In genomic region chr1:16921391-16922185, GRCh38 we compare ENCODE assay signal across 8 cellular contexts. TPM values are rescaled to one million over a fixed set of nuclear protein-coding genes. Genes with fewer than 3 reads are reported as not detected.
DNase-seq lines count a peak whose midpoint lies in the region; ATAC-seq and TF ChIP-seq lines count a peak whose summit lies in the region.

A gene with protein sequence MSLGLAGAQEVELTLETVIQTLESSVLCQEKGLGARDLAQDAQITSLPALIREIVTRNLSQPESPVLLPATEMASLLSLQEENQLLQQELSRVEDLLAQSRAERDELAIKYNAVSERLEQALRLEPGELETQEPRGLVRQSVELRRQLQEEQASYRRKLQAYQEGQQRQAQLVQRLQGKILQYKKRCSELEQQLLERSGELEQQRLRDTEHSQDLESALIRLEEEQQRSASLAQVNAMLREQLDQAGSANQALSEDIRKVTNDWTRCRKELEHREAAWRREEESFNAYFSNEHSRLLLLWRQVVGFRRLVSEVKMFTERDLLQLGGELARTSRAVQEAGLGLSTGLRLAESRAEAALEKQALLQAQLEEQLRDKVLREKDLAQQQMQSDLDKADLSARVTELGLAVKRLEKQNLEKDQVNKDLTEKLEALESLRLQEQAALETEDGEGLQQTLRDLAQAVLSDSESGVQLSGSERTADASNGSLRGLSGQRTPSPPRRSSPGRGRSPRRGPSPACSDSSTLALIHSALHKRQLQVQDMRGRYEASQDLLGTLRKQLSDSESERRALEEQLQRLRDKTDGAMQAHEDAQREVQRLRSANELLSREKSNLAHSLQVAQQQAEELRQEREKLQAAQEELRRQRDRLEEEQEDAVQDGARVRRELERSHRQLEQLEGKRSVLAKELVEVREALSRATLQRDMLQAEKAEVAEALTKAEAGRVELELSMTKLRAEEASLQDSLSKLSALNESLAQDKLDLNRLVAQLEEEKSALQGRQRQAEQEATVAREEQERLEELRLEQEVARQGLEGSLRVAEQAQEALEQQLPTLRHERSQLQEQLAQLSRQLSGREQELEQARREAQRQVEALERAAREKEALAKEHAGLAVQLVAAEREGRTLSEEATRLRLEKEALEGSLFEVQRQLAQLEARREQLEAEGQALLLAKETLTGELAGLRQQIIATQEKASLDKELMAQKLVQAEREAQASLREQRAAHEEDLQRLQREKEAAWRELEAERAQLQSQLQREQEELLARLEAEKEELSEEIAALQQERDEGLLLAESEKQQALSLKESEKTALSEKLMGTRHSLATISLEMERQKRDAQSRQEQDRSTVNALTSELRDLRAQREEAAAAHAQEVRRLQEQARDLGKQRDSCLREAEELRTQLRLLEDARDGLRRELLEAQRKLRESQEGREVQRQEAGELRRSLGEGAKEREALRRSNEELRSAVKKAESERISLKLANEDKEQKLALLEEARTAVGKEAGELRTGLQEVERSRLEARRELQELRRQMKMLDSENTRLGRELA (N-terminal part only) (plus strand): TSS chr1:16921931. CDS start chr1:16922019, 88 bp downstream.

- CTCF ChIA-PET in activated B cell treated with CpG ODN at 0.5 μM for 24 hours (lab: Charles Lee): no interaction called here
- CTCF ChIA-PET in naive thymus-derived CD4-positive, alpha-beta T cell (lab: Charles Lee): interaction anchor here (1.0 kb wide), 1 partner anchor 39 kb away, joined by 5 read pairs; no protein-coding TSS in a partner anchor

- ATAC-seq in activated B cell treated with CpG ODN at 0.5 μM for 24 hours (ENCODE audit: low read depth) (peak; percentile 42), GM21825 (IDR thresholded peaks at IDR 0.05; ENCODE audit: unreplicated experiment) (no peak), GM18498 (IDR thresholded peaks at IDR 0.05; ENCODE audit: unreplicated experiment) (no peak), GM21515 (IDR thresholded peaks at IDR 0.05; ENCODE audit: unreplicated experiment) (no peak)
- ATAC-seq in naive thymus-derived CD4-positive, alpha-beta T cell: peak; percentile 74

- no peak within 1 kb of the TSS for H3K27ac ChIP-seq in esophagus (ENCODE audit: low read depth in 2 of 2, low read length in 1 of 2)
- peak within 1 kb of the TSS; percentile 15 for H3K27ac ChIP-seq in naive thymus-derived CD4-positive, alpha-beta T cell (ENCODE audit: low read depth, low read length)

- no peak for TF ChIP-seq CTCF in activated B cell treated with CpG ODN at 0.5 μM for 24 hours (IDR thresholded peaks at IDR 0.05)

- no peaks in the 10 kb centered on the region for H3K27me3 ChIP-seq in esophagus (ENCODE audit: control insufficient read depth in 1 of 2, insufficient read depth in 2 of 2, low read length in 2 of 2)
- no peaks in the 10 kb centered on the region for H3K27me3 ChIP-seq in naive thymus-derived CD4-positive, alpha-beta T cell (ENCODE audit: control insufficient read depth in 2 of 2, insufficient read depth in 2 of 2, low read length in 2 of 2)

- no peak within 1 kb of the TSS for H3K27ac Mint-ChIP-seq in activated B cell treated with CpG ODN at 0.5 μM for 24 hours
- H3K27ac Mint-ChIP-seq in naive thymus-derived CD4-positive, alpha-beta T cell: peak within 1 kb of the TSS in 5 of 9 donors; percentile 25 to 74 (median 46)

- no peaks in the 10 kb centered on the region for H3K36me3 Mint-ChIP-seq in activated B cell treated with CpG ODN at 0.5 μM for 24 hours (ENCODE audit: low read depth)
- H3K36me3 Mint-ChIP-seq in naive thymus-derived CD4-positive, alpha-beta T cell: no peaks in the 10 kb centered on the region

- no peak within 1 kb of the TSS for H3K4me3 ChIP-seq in esophagus (ENCODE audit: low read depth in 1 of 2, low read length in 2 of 2)
- peak within 1 kb of the TSS; percentile 32 for H3K4me3 ChIP-seq in naive thymus-derived CD4-positive, alpha-beta T cell (ENCODE audit: low read length)

- H3K36me3 ChIP-seq in esophagus (ENCODE audit: control insufficient read depth in 2 of 2, insufficient read depth in 2 of 2, low read length in 1 of 2): no peaks in the 10 kb centered on the region
- no peaks in the 10 kb centered on the region for H3K36me3 ChIP-seq in naive thymus-derived CD4-positive, alpha-beta T cell (ENCODE audit: control insufficient read depth in 2 of 3, insufficient read depth in 3 of 3, low read length in 3 of 3)

- H3K4me3 Mint-ChIP-seq in activated B cell treated with CpG ODN at 0.5 μM for 24 hours: peak within 1 kb of the TSS; percentile 46
- peak within 1 kb of the TSS; percentile 47 to 79 (median 70) for H3K4me3 Mint-ChIP-seq in naive thymus-derived CD4-positive, alpha-beta T cell

- intact Hi-C loops in activated B cell treated with CpG ODN at 0.5 μM for 24 hours (cut with micrococcal nuclease): no loop called here
- intact Hi-C loops in naive thymus-derived CD4-positive, alpha-beta T cell (cut with micrococcal nuclease): no loop called here

- H3K9me3 Mint-ChIP-seq in activated B cell treated with CpG ODN at 0.5 μM for 24 hours: no peaks in the 10 kb centered on the region
- H3K9me3 Mint-ChIP-seq in naive thymus-derived CD4-positive, alpha-beta T cell: no peaks in the 10 kb centered on the region

- H3K4me1 Mint-ChIP-seq in activated B cell treated with CpG ODN at 0.5 μM for 24 hours: peaks cover 11% of the 10 kb centered on the region
- peaks cover 13 to 53% (median 32%) of the 10 kb centered on the region in 7 donors for H3K4me1 Mint-ChIP-seq in naive thymus-derived CD4-positive, alpha-beta T cell

- POLR2A ChIA-PET in activated B cell treated with CpG ODN at 0.5 μM for 24 hours (lab: Charles Lee): interaction anchor here (0.9 to 1.4 kb wide), 2 partner anchors 16 to 30 kb away, joined by 5 to 6 read pairs; no protein-coding TSS in a partner anchor
- POLR2A ChIA-PET in naive thymus-derived CD4-positive, alpha-beta T cell (lab: Charles Lee): interaction anchor here (0.9 to 1.9 kb wide), 2 partner anchors 17 to 38 kb away, joined by 3 to 12 read pairs; no protein-coding TSS in a partner anchor

- WGBS in esophagus, 2 donors: 29 to 38% methylated on average over 17 of the region's 17 CpGs

- H3K9me3 ChIP-seq in esophagus (ENCODE audit: control insufficient read depth in 2 of 2, insufficient read depth in 1 of 2, low read depth in 1 of 2, low read length in 1 of 2): no peaks in the 10 kb centered on the region
- no peaks in the 10 kb centered on the region for H3K9me3 ChIP-seq in naive thymus-derived CD4-positive, alpha-beta T cell (ENCODE audit: control insufficient read depth in 2 of 3, low read length in 3 of 3)

- H3K27me3 Mint-ChIP-seq in activated B cell treated with CpG ODN at 0.5 μM for 24 hours: no peaks in the 10 kb centered on the region
- H3K27me3 Mint-ChIP-seq in naive thymus-derived CD4-positive, alpha-beta T cell: no peaks in the 10 kb centered on the region

- H3K4me1 ChIP-seq in esophagus (ENCODE audit: control insufficient read depth in 2 of 2, insufficient read depth in 2 of 2, low read length in 1 of 2): peaks cover 9 to 32% of the 10 kb centered on the region in 2 donors
- H3K4me1 ChIP-seq in naive thymus-derived CD4-positive, alpha-beta T cell (ENCODE audit: control insufficient read depth in 2 of 2, insufficient read depth in 2 of 2, low read length in 2 of 2): peaks cover 10 to 13% of the 10 kb centered on the region in 2 donors

- DNase-seq in CMK (ENCODE audit: low read depth) (peak; percentile 97), Kasumi-1 (lab: John Stamatoyannopoulos, UW) (peak; percentile 41 to 48), activated B cell treated with CpG ODN at 0.5 μM for 24 hours (no peak)
- peak in 6 of 9 donors; percentile 27 to 50 (median 38) for DNase-seq in naive thymus-derived CD4-positive, alpha-beta T cell

RNA-seq across cellular contexts. Expression of the gene that starts here (rescaled TPM):
- total RNA-seq in activated B cell treated with CpG ODN at 0.5 μM for 24 hours: 30.2 and 30.4 TPM in 2 replicates
- polyA plus RNA-seq in esophagus: 10 to 100 TPM; 15.5 to 64.1 TPM
- 10 to 100 TPM; 33.8 to 84.8 (median 62.7) TPM for total RNA-seq in naive thymus-derived CD4-positive, alpha-beta T cell
- polyA plus RNA-seq in naive thymus-derived CD4-positive, alpha-beta T cell: 1 to 10 TPM; 1.4 to 6.8 TPM

Comparison
In these comparisons a context has a peak if more than half of its experiments do, and no peak if none do; other contexts are left out.
1. ATAC-seq: peak in activated B cell treated with CpG ODN at 0.5 μM for 24 hours (single experiment) and naive thymus-derived CD4-positive, alpha-beta T cell (single experiment); none in GM21825 (single experiment), GM18498 (single experiment) and GM21515 (single experiment).